8 cellular contexts compared by ENCODE assay signal in genomic region chr17:76727745-76728456, GRCh38. TPM values are rescaled to one million over a fixed set of nuclear protein-coding genes. Genes with fewer than 3 reads are reported as not detected.
A peak's percentile ranks its signal among the peaks of the same experiment; 100 is the strongest.
DNase-seq lines count a peak whose midpoint lies in the region; TF ChIP-seq lines count a peak whose summit lies in the region.

No MANE protein-coding gene starts in this region.

- H3K4me3 ChIP-seq in SK-N-MC (peak overlapping the region; percentile 89), esophagus (ENCODE audit: low read depth in 1 of 2, low read length in 2 of 2) (peak overlapping the region; percentile 73 to 87), prostate gland (peak overlapping the region; percentile 94 to 98)

- no peak overlapping the region for H3K27ac ChIP-seq in SK-N-MC
- peak overlapping the region; percentile 100 for H3K27ac ChIP-seq in esophagus (ENCODE audit: low read depth in 2 of 2, low read length in 1 of 2)
- peak overlapping the region; percentile 99 to 100 for H3K27ac ChIP-seq in prostate gland

- TF ChIP-seq CTCF in prostate gland (IDR thresholded peaks at IDR 0.05), result no peak

- no peaks in the 10 kb centered on the region for H3K27me3 ChIP-seq in esophagus (ENCODE audit: control insufficient read depth in 1 of 2, insufficient read depth in 2 of 2, low read length in 2 of 2)
- no peaks in the 10 kb centered on the region for H3K27me3 ChIP-seq in prostate gland (replicated peaks; ENCODE audit: insufficient read depth)

- H3K4me1 ChIP-seq in esophagus (ENCODE audit: control insufficient read depth in 2 of 2, insufficient read depth in 2 of 2, low read length in 1 of 2) (peaks cover 0 to 2% of the 10 kb centered on the region in 2 donors), prostate gland (replicated peaks) (peaks cover 21% of the 10 kb centered on the region)

- DNase-seq in SIG-M5 treated with dmso at 0.1 percent for 504 hours (lab: John Stamatoyannopoulos, UW; ENCODE audit: unreplicated experiment) (peak; percentile 50), SIG-M5 (lab: John Stamatoyannopoulos, UW) (no peak), SK-N-MC (ENCODE audit: low read depth, low spot score) (no peak), prostate gland (ENCODE audit: low spot score) (no peak), superior temporal gyrus (ENCODE audit: extremely low spot score) (no peak), NCI-H446 (lab: John Stamatoyannopoulos, UW) (no peak), NCI-H510A treated with DMSO at 0.1 percent for 48 hours (lab: John Stamatoyannopoulos, UW) (no peak)

- H3K9me3 ChIP-seq in SK-N-MC (ENCODE audit: low read depth, low read length) (no peaks in the 10 kb centered on the region), esophagus (ENCODE audit: control insufficient read depth in 2 of 2, insufficient read depth in 1 of 2, low read depth in 1 of 2, low read length in 1 of 2) (no peaks in the 10 kb centered on the region), prostate gland (no peaks in the 10 kb centered on the region)

- intact Hi-C loops in prostate gland (cut with DNase I), result loop anchor here (5.0 kb wide), 1 partner anchor 41 kb away; no protein-coding TSS in a partner anchor

- WGBS in esophagus, 2 donors, result 38 to 44% methylated on average over 17 to 18 of the region's 18 CpGs
- 59% methylated on average over 18 of the region's 18 CpGs for WGBS in prostate gland

- H3K36me3 ChIP-seq in SK-N-MC (ENCODE audit: insufficient read depth, low read length) (peaks cover 40% of the 10 kb centered on the region), esophagus (ENCODE audit: control insufficient read depth in 2 of 2, insufficient read depth in 2 of 2, low read length in 1 of 2) (peaks cover 0 to 3% of the 10 kb centered on the region in 2 donors), prostate gland (no peaks in the 10 kb centered on the region)

- no peak for TF ChIP-seq POLR2A in prostate gland (IDR thresholded peaks at IDR 0.05)

- peak overlapping the region; percentile 92 for H3K9ac ChIP-seq in SK-N-MC (ENCODE audit: insufficient read length)

RNA-seq across cellular contexts. Expression of gene METTL23, which starts 1.3 kb away (rescaled TPM):
- 10 to 100 TPM; 22.9 to 24.0 TPM for polyA plus RNA-seq in esophagus
- 10 to 100 TPM; 39.5 to 47.9 TPM for total RNA-seq in prostate gland

RNA-seq across cellular contexts. Expression of gene JMJD6, which starts 1.5 kb away (rescaled TPM):
- 10 to 100 TPM; 18.3 to 21.9 TPM for polyA plus RNA-seq in esophagus
- 10 to 100 TPM; 17.7 to 40.5 TPM for total RNA-seq in prostate gland

RNA-seq across cellular contexts. Expression of gene SRSF2, which starts 9.2 kb away (rescaled TPM):
- 100 to 1,000 TPM; 152 to 242 TPM for polyA plus RNA-seq in esophagus
- total RNA-seq in prostate gland, result 100 to 1,000 TPM; 217 to 316 TPM

RNA-seq across cellular contexts. Expression of gene MFSD11, which starts 10.0 kb away (rescaled TPM):
- 10 to 100 TPM; 11.3 to 15.4 TPM for polyA plus RNA-seq in esophagus
- 10 to 100 TPM; 26.7 to 44.3 TPM for total RNA-seq in prostate gland

RNA-seq across cellular contexts. Expression of gene MXRA7, which starts 17.1 kb away (rescaled TPM):
- polyA plus RNA-seq in esophagus, result 10 to 100 TPM; 10.0 to 54.0 TPM
- total RNA-seq in prostate gland, result 100 to 1,000 TPM in 1 of 2 donors, 10 to 100 TPM in 1; 76.1 to 285 TPM
